1 cellular context compared by ENCODE assay signal in the genomic region with DNA sequence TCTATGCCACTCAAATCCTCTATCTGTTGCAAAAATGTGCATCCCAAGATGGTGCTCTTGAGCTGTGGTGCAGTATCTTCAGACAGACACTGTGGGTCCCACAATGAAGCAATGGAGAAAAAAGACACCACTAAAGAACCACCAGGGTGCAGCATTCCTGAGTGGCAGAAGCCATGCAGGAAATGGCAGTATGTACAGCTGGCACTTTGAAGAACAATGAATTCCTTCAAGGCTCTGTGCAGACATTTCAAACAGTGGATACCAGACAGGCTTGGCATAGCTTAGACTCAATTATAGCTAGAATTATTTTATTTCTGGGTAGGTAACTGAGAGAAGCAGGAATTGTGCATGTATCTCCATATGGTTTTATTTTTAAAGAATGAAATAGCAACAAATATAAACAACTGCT.
TF ChIP-seq lines count a peak whose summit lies in the region.

No MANE protein-coding gene starts in this region.

TF ChIP-seq in HepG2, 621 proteins besides CTCF, POLR2A, EP300 and RAD21 (continued from another document):
- TF ChIP-seq ZHX1 (CRISPR knock-in tag; IDR thresholded peaks at IDR 0.05; ENCODE audit: low read depth): no peak
- peak; percentile 17; the same call in 1 of the 2 replicates for TF ChIP-seq HNF4A (CRISPR knock-in tag; IDR thresholded peaks at IDR 0.05)
- peak; percentile 55 for TF ChIP-seq XRCC5 (optimal IDR thresholded peaks at IDR 0.05; ENCODE audit: low read length)
- TF ChIP-seq ZNF782 (CRISPR knock-in tag; IDR thresholded peaks at IDR 0.05; ENCODE audit: borderline replicate concordance): no peak
- TF ChIP-seq ZNF431 (CRISPR knock-in tag; IDR thresholded peaks at IDR 0.05; ENCODE audit: borderline replicate concordance, low read depth): no peak
- no peak for TF ChIP-seq ZNF446 (CRISPR knock-in tag; IDR thresholded peaks at IDR 0.05)
- TF ChIP-seq ZNF800 (CRISPR knock-in tag; IDR thresholded peaks at IDR 0.05): peak; percentile 68; the same call in 1 of the 2 replicates
- no peak for TF ChIP-seq ZNF275 (CRISPR knock-in tag; IDR thresholded peaks at IDR 0.05; ENCODE audit: borderline replicate concordance)
- TF ChIP-seq ZBTB7A (CRISPR knock-in tag; IDR thresholded peaks at IDR 0.05): no peak
- TF ChIP-seq MAFF (IDR thresholded peaks at IDR 0.05; ENCODE audit: low read depth, low read length): no peak
- TF ChIP-seq HNRNPLL (IDR thresholded peaks at IDR 0.05; ENCODE audit: low read depth, low read length, poor library complexity, severe bottlenecking): no peak
- TF ChIP-seq RARA (CRISPR knock-in tag; IDR thresholded peaks at IDR 0.05): no peak
- no peak for TF ChIP-seq HNRNPL (IDR thresholded peaks at IDR 0.05; ENCODE audit: low read depth, low read length)
- no peak for TF ChIP-seq ZNF547 (CRISPR knock-in tag; IDR thresholded peaks at IDR 0.05)
- TF ChIP-seq, protein P1, sequence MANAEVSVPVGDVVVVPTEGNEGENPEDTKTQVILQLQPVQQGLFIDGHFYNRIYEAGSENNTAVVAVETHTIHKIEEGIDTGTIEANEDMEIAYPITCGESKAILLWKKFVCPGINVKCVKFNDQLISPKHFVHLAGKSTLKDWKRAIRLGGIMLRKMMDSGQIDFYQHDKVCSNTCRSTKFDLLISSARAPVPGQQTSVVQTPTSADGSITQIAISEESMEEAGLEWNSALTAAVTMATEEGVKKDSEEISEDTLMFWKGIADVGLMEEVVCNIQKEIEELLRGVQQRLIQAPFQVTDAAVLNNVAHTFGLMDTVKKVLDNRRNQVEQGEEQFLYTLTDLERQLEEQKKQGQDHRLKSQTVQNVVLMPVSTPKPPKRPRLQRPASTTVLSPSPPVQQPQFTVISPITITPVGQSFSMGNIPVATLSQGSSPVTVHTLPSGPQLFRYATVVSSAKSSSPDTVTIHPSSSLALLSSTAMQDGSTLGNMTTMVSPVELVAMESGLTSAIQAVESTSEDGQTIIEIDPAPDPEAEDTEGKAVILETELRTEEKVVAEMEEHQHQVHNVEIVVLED (CRISPR knock-in tag; IDR thresholded peaks at IDR 0.05; ENCODE audit: borderline replicate concordance): no peak
